7 cellular contexts compared by ENCODE assay signal in genomic region chr6:118776607-118777549, GRCh38.
A peak's percentile ranks its signal among the peaks of the same experiment; 100 is the strongest.
DNase-seq lines count a peak whose midpoint lies in the region; ATAC-seq and TF ChIP-seq lines count a peak whose summit lies in the region.

No MANE protein-coding gene starts in this region.

- H3K36me3 Mint-ChIP-seq in T-helper 17 cell (ENCODE audit: low read depth) = no peaks in the 10 kb centered on the region

- TF ChIP-seq CTCF in GM12875 (IDR thresholded peaks at IDR 0.05; ENCODE audit: borderline replicate concordance, insufficient read depth, low read depth, low read length) (peak; percentile 48; the same call in 1 of the 2 replicates), astrocyte of the cerebellum (IDR thresholded peaks at IDR 0.05; ENCODE audit: low read depth, low read length, missing control alignments) (peak; percentile 82)

- H3K4me3 Mint-ChIP-seq in T-helper 17 cell = peak overlapping the region; percentile 53

- H3K4me3 ChIP-seq in GM12875 (ENCODE audit: low read depth, low read length) (no peak overlapping the region), astrocyte of the cerebellum (ENCODE audit: low read depth, low read length) (no peak overlapping the region)

- DNase-seq in NCI-H146 (lab: John Stamatoyannopoulos, UW) (peak; percentile 54), T-helper 17 cell (peak in 2 of 3 donors; percentile 19 to 51), astrocyte of the cerebellum (ENCODE audit: low read depth) (peak; percentile 75), hippocampal formation (lab: John Stamatoyannopoulos, UW) (peak; percentile 41 to 77)
- DNase-seq in stimulated activated CD4-positive, alpha-beta T cell treated with anti-CD3 and anti-CD28 coated beads, Interleukin-12 subunit alpha, Interleukin-12 subunit beta, amount 100 ng/mL, for 24 hours (ENCODE audit: low read depth in 2 of 2) = peak; percentile 27 to 51

- H3K9me3 ChIP-seq in T-helper 17 cell (ENCODE audit: control insufficient read depth, low read length, poor library complexity, severe bottlenecking) = no peaks in the 10 kb centered on the region

- peak; percentile 84 for ATAC-seq in HG02623 (IDR thresholded peaks at IDR 0.05; ENCODE audit: unreplicated experiment)
- peak; percentile 90 for ATAC-seq in T-helper 17 cell

- no peaks in the 10 kb centered on the region for H3K27me3 Mint-ChIP-seq in T-helper 17 cell

- in situ Hi-C loops in astrocyte of the cerebellum (cut with HindIII; ENCODE audit: low sequenced_read_pairs) = no loop called here

- peak overlapping the region; percentile 87 for H3K27ac Mint-ChIP-seq in T-helper 17 cell

- peaks cover 16% of the 10 kb centered on the region for H3K4me1 Mint-ChIP-seq in T-helper 17 cell
